Comparison of ENCODE assay signal across 19 cellular contexts in the genomic region with DNA sequence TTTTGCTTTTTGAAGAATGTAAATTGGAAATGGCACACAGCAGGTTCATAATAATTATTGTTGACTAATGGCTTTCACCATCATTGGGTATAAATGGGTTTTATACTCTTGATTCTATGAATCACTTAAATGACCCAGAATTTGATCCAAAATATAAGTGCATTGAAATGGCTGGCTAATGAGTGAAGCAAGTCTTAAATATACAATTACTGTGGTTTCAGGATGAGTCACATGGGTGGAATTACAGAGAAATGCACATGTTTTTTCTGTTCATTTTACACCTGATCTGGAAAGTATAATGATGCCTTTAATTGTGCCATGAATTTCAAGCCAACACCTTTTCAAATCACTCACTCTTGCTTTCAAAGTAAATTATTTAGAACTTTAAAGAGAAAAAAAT.
DNase-seq lines count a peak whose midpoint lies in the region; ATAC-seq, FAIRE-seq and TF ChIP-seq lines count a peak whose summit lies in the region.
"Had no signal": no experiment of that assay in that cellular context is flagged by ENCODE, and none has a peak within 500 bp of the region (broad histone marks: within the 10 kb centered on the region; RNA-seq: fewer than 3 reads in every experiment).

No MANE protein-coding gene starts in this region.

- peaks cover 0 to 8% (median 0%) of the 10 kb centered on the region in 3 donors for H3K9me3 ChIP-seq in gastroesophageal sphincter
- H3K9me3 ChIP-seq: MG63 had no signal

- no peaks in the 10 kb centered on the region for H3K27me3 ChIP-seq in gastroesophageal sphincter
- H3K27me3 ChIP-seq: BLaER1 treated with 17β-estradiol and CSF1 and Interleukin-3, amounts not matched to agents 10 nM and 100 nM; MG63; neural progenitor cell had no signal

- no peak for TF ChIP-seq POLR2A in gastroesophageal sphincter (IDR thresholded peaks at IDR 0.05)
- no peak for TF ChIP-seq POLR2A in GM12891 (IDR thresholded peaks at IDR 0.05; ENCODE audit: low read depth, low read length)

- no peak overlapping the region for H3K4me3 ChIP-seq in gastroesophageal sphincter
- H3K4me3 ChIP-seq: BLaER1 treated with 17β-estradiol and CSF1 and Interleukin-3, amounts not matched to agents 10 nM and 100 nM; MG63; neural progenitor cell had no signal

- TF ChIP-seq EP300 in gastroesophageal sphincter (IDR thresholded peaks at IDR 0.05), result no peak

- TF ChIP-seq CTCF in gastroesophageal sphincter (IDR thresholded peaks at IDR 0.05), result no peak

- peak overlapping the region; percentile 11 to 65 (median 59) for H3K27ac ChIP-seq in gastroesophageal sphincter
- H3K27ac ChIP-seq: BLaER1 treated with 17β-estradiol and CSF1 and Interleukin-3, amounts not matched to agents 10 nM and 100 nM; neural progenitor cell had no signal

- no peak for FAIRE-seq in GM12891 (lab: Jason Lieb, UNC)
- FAIRE-seq: GM18507 had no signal

- H3K4me1 ChIP-seq in gastroesophageal sphincter, result peaks cover 0 to 24% (median 3%) of the 10 kb centered on the region in 3 donors
- H3K4me1 ChIP-seq: neural progenitor cell had no signal

- peak; percentile 70 for DNase-seq in DMS79 (lab: John Stamatoyannopoulos, UW)
- peak; percentile 89 for DNase-seq in NCI-H1105 treated with DMSO at 0.1 percent for 48 hours (lab: John Stamatoyannopoulos, UW)
- peak; percentile 2 for DNase-seq in amniotic stem cell (lab: John Stamatoyannopoulos, UW)
- no peak for DNase-seq in GOT3 (lab: John Stamatoyannopoulos, UW)
- DNase-seq in NCI-H2171 treated with DMSO at 0.1 percent for 48 hours (lab: John Stamatoyannopoulos, UW), result no peak
- DNase-seq in GM12891 (ENCODE audit: insufficient read length, low spot score), result no peak
- DNase-seq: activated CD8-positive, alpha-beta memory T cell treated with anti-CD3 and anti-CD28 coated beads for 24 hours; activated gamma-delta T cell; MG63; NCI-H526 treated with DMSO at 0.1 percent for 48 hours; stimulated activated naive CD8-positive, alpha-beta T cell treated with anti-CD3 and anti-CD28 coated beads, Interleukin-15, Interleukin-2, amounts not matched to agents 100 U/mL and 50 U/mL, for 24 hours had no signal

- no peaks in the 10 kb centered on the region for H3K36me3 ChIP-seq in gastroesophageal sphincter
- H3K36me3 ChIP-seq: BLaER1 treated with 17β-estradiol and CSF1 and Interleukin-3, amounts not matched to agents 10 nM and 100 nM; MG63; neural progenitor cell had no signal

- no peak for ATAC-seq in gastroesophageal sphincter
- no peak for ATAC-seq in HG03159 (IDR thresholded peaks at IDR 0.05; ENCODE audit: unreplicated experiment)
- ATAC-seq: HCT116; Right ventricle myocardium inferior; sciatic nerve; stimulated activated naive CD8-positive, alpha-beta T cell treated with anti-CD3 and anti-CD28 coated beads, Interleukin-15, Interleukin-2, amounts not matched to agents 100 U/mL and 50 U/mL, for 24 hours had no signal

TF ChIP-seq in GM12891, 5 proteins besides CTCF, POLR2A, EP300 and RAD21:
- no peak for TF ChIP-seq TAF1 (IDR thresholded peaks at IDR 0.05; ENCODE audit: low read depth, low read length)
- TF ChIP-seq POU2F2 (IDR thresholded peaks at IDR 0.05; ENCODE audit: low read depth, low read length), result no peak
- TF ChIP-seq PAX5 (IDR thresholded peaks at IDR 0.05; ENCODE audit: insufficient read depth, low read length, severe bottlenecking), result no peak
- TF ChIP-seq POLR2AphosphoS5 (IDR thresholded peaks at IDR 0.05; ENCODE audit: low read depth, low read length), result no peak
- no peak for TF ChIP-seq SPI1 (IDR thresholded peaks at IDR 0.05; ENCODE audit: low read depth, low read length)

Comparison
In these comparisons a context has a peak if more than half of its experiments do, and no peak if none do; other contexts are left out.
1. DNase-seq: peak in DMS79 (single experiment), NCI-H1105 treated with DMSO at 0.1 percent for 48 hours (single experiment) and amniotic stem cell (single experiment); none in GOT3 (single experiment), NCI-H2171 treated with DMSO at 0.1 percent for 48 hours (single experiment) and GM12891 (single experiment).